In genomic region chr1:56806804-56807203, GRCh38 we compare ENCODE assay signal across 1 cellular context.
TF ChIP-seq lines count a peak whose summit lies in the region.

No MANE protein-coding gene starts in this region.

TF ChIP-seq in HEK293, 187 proteins besides CTCF, POLR2A, EP300 and RAD21 (continued from another document):
- TF ChIP-seq ZNF148 (tag by site-specific recombination; IDR thresholded peaks at IDR 0.05; ENCODE audit: borderline replicate concordance) = no peak
- TF ChIP-seq MZF1 (tag by site-specific recombination; IDR thresholded peaks at IDR 0.05; ENCODE audit: borderline replicate concordance) = peak; percentile 62; the same call in 1 of the 2 replicates
